In the genomic region with DNA sequence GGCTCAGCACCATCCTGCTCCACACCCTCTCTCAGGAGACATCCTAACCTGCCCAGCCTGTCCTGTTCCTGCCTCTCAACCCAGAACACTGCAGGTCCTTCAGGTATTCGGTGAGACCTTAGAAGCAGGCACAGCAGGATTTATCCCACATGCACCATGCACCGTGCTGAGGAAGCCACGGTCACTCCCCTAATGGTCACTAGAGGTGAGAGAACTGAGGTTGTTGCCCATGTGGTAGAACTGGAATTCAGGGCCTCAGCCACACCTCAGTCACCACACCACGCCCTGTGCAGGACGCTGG, we compare ENCODE assay signal across 16 cellular contexts.
"Had no signal": no experiment of that assay in that cellular context is flagged by ENCODE, and none has a peak within 500 bp of the region (broad histone marks: within the 10 kb centered on the region; RNA-seq: fewer than 3 reads in every experiment).

No MANE protein-coding gene starts in this region.

- DNase-seq: activated CD4-positive, alpha-beta T cell treated with anti-CD3 and anti-CD28 coated beads, Interleukin-2, amount 50 U/mL, for 48 hours; activated naive CD8-positive, alpha-beta T cell treated with anti-CD3 and anti-CD28 coated beads for 36 hours; erythroblast; left lung; mammary epithelial cell; nephron progenitor cell; stimulated activated CD4-positive, alpha-beta T cell treated with anti-CD3 and anti-CD28 coated beads, Interleukin-4, amount 100 ng/mL, for 24 hours; stimulated activated naive CD4-positive, alpha-beta T cell treated with Interleukin-2 at 50 U/mL for 16 hours; transverse colon had no signal

- H3K27me3 Mint-ChIP-seq: activated naive CD8-positive, alpha-beta T cell treated with anti-CD3 and anti-CD28 coated beads for 36 hours; activated T-helper 17 cell treated with anti-CD3 and anti-CD28 coated beads, Interleukin-2, amount 50 U/mL, for 72 hours had no signal

- H3K9me3 Mint-ChIP-seq: activated naive CD8-positive, alpha-beta T cell treated with anti-CD3 and anti-CD28 coated beads for 36 hours; activated T-helper 17 cell treated with anti-CD3 and anti-CD28 coated beads, Interleukin-2, amount 50 U/mL, for 72 hours; nephron progenitor cell; T-helper 2 cell treated with Interferon-gamma antibody and Interleukin-4, amounts not matched to agents 5 μg/mL and 100 μg/mL, for 36 hours had no signal

- H3K36me3 ChIP-seq: left lung, right atrium auricular region, transverse colon had no signal

- H3K27ac ChIP-seq: left lung, right atrium auricular region, skin epidermis, transverse colon had no signal

- H3K27ac Mint-ChIP-seq: activated naive CD8-positive, alpha-beta T cell treated with anti-CD3 and anti-CD28 coated beads for 36 hours; activated T-helper 17 cell treated with anti-CD3 and anti-CD28 coated beads, Interleukin-2, amount 50 U/mL, for 72 hours; nephron progenitor cell; progenitor cell of endocrine pancreas; T-helper 2 cell treated with Interferon-gamma antibody and Interleukin-4, amounts not matched to agents 5 μg/mL and 100 μg/mL, for 36 hours had no signal

- FAIRE-seq: keratinocyte had no signal

- H3K4me3 ChIP-seq: left lung, right atrium auricular region, skin epidermis, transverse colon had no signal

- H3K27me3 ChIP-seq: right atrium auricular region, transverse colon had no signal

- H3K4me1 ChIP-seq: left lung, right atrium auricular region, transverse colon had no signal

- H3K9me3 ChIP-seq: left lung, right atrium auricular region, transverse colon had no signal

- ATAC-seq: activated CD4-positive, CD25-positive, alpha-beta regulatory T cell treated with anti-CD3 and anti-CD28 coated beads, Interleukin-2, amount 50 U/mL, for 24 hours; activated T-helper 17 cell treated with anti-CD3 and anti-CD28 coated beads, Interleukin-2, amount 50 U/mL, for 72 hours; left lung had no signal

- H3K4me3 Mint-ChIP-seq: activated naive CD8-positive, alpha-beta T cell treated with anti-CD3 and anti-CD28 coated beads for 36 hours; activated T-helper 17 cell treated with anti-CD3 and anti-CD28 coated beads, Interleukin-2, amount 50 U/mL, for 72 hours; nephron progenitor cell; T-helper 2 cell treated with Interferon-gamma antibody and Interleukin-4, amounts not matched to agents 5 μg/mL and 100 μg/mL, for 36 hours had no signal
